Comparison of ENCODE assay signal across 18 cellular contexts in the genomic region with DNA sequence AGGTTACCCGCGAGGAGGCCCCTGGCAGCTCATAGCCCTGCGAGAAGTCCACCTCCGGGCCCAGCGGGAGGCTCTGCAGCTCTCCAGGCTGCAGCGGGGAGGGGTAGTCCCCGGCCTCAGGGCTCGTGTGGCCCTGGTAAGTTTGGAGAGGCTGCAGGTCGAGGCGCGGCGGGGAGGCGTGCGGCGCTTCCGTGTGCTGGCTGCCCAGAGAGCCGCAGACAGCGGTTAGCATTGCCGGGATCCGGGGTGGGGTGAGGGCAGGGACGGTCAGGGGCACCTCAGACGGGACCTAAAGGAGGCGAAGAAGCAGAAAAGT. TPM values are rescaled to one million over a fixed set of nuclear protein-coding genes. Genes with fewer than 3 reads are reported as not detected.
A peak's percentile ranks its signal among the peaks of the same experiment; 100 is the strongest.
DNase-seq lines count a peak whose midpoint lies in the region; ATAC-seq and TF ChIP-seq lines count a peak whose summit lies in the region.
"Had no signal": no experiment of that assay in that cellular context is flagged by ENCODE, and none has a peak within 500 bp of the region (broad histone marks: within the 10 kb centered on the region; RNA-seq: fewer than 3 reads in every experiment).

No MANE protein-coding gene starts in this region.

- no peak overlapping the region for H3K27ac ChIP-seq in endodermal cell (ENCODE audit: low read depth, low read length)
- H3K27ac ChIP-seq: A549, HL-60, Peyer's patch had no signal

- H3K36me3 Mint-ChIP-seq in endodermal cell (ENCODE audit: low read depth) (no peaks in the 10 kb centered on the region), progenitor cell of endocrine pancreas (ENCODE audit: insufficient read depth) (no peaks in the 10 kb centered on the region)

- H3K9ac ChIP-seq in endodermal cell (ENCODE audit: extremely low read depth, low read length, poor library complexity, severe bottlenecking) = no peak overlapping the region

- H3K4me1 ChIP-seq in endodermal cell (ENCODE audit: control insufficient read depth, insufficient read depth, low read length) = peaks cover 7% of the 10 kb centered on the region

- H3K4me3 ChIP-seq in H7 (ENCODE audit: insufficient read depth, low read depth, low read length) (peak overlapping the region; percentile 43), endodermal cell (ENCODE audit: low read length) (no peak overlapping the region)
- H3K4me3 ChIP-seq: A549, Peyer's patch had no signal

- H3K4me3 Mint-ChIP-seq in endodermal cell (peak overlapping the region; percentile 43), progenitor cell of endocrine pancreas (ENCODE audit: low read depth) (peak overlapping the region; percentile 29)

- H3K36me3 ChIP-seq in H7 (replicated peaks; ENCODE audit: control insufficient read depth, insufficient read depth, low read length) (no peaks in the 10 kb centered on the region), endodermal cell (ENCODE audit: control insufficient read depth, insufficient read depth, low read length) (no peaks in the 10 kb centered on the region)

- H3K9me3 ChIP-seq in endodermal cell (ENCODE audit: control insufficient read depth, low read length) = no peaks in the 10 kb centered on the region
- H3K9me3 ChIP-seq: A549, Peyer's patch had no signal

- H3K27ac Mint-ChIP-seq in endodermal cell (no peak overlapping the region), progenitor cell of endocrine pancreas (no peak overlapping the region)

- H3K9me3 Mint-ChIP-seq in endodermal cell = no peaks in the 10 kb centered on the region
- no peaks in the 10 kb centered on the region for H3K9me3 Mint-ChIP-seq in progenitor cell of endocrine pancreas (ENCODE audit: low read depth)

- no peak for ATAC-seq in GM19023 (IDR thresholded peaks at IDR 0.05; ENCODE audit: unreplicated experiment)
- ATAC-seq: A549, Right ventricle myocardium inferior had no signal

- DNase-seq in H7 (peak; percentile 79), endodermal cell (no peak), islet precursor cell (peak; percentile 80), progenitor cell of endocrine pancreas (ENCODE audit: low spot score, unreplicated experiment) (no peak), middle frontal gyrus (ENCODE audit: extremely low spot score, low spot score) (no peak), NCI-H1048 (lab: John Stamatoyannopoulos, UW) (no peak)
- no peak for DNase-seq in stimulated activated CD4-positive, alpha-beta T cell treated with anti-CD3 and anti-CD28 coated beads, Interleukin-4, amount 100 ng/mL, for 24 hours
- DNase-seq: C1 segment of cervical spinal cord, DMS153, KG1, NCI-H1436 treated with DMSO at 0.1 percent for 48 hours, NCI-H2081, NCI-H524, Peyer's patch had no signal

- TF ChIP-seq CTCF in endodermal cell (conservative IDR thresholded peaks at IDR 0.05) (no peak), progenitor cell of endocrine pancreas (IDR thresholded peaks at IDR 0.05; ENCODE audit: unreplicated experiment) (no peak)

- H3K4me1 Mint-ChIP-seq in endodermal cell (peaks cover 13% of the 10 kb centered on the region), progenitor cell of endocrine pancreas (ENCODE audit: low read depth) (peaks cover 13% of the 10 kb centered on the region)

- H3K27me3 ChIP-seq in H7 (ENCODE audit: control insufficient read depth, insufficient read depth, low read length) = peaks cover 88% of the 10 kb centered on the region
- peaks cover 79% of the 10 kb centered on the region for H3K27me3 ChIP-seq in endodermal cell (ENCODE audit: control insufficient read depth, insufficient read depth, low read length, poor library complexity, severe bottlenecking)

- 40 to 53% methylated on average over 7 to 23 of the region's 23 CpGs for WGBS in endodermal cell (ENCODE audit: insufficient coverage in 1 of 2, insufficient read length in 1 of 2), 2 experiments

- H3K27me3 Mint-ChIP-seq in endodermal cell (ENCODE audit: insufficient read depth) (peaks cover 89% of the 10 kb centered on the region), progenitor cell of endocrine pancreas (peaks cover 74% of the 10 kb centered on the region)

RNA-seq across cellular contexts. Expression of a gene that starts 2.8 kb away (rescaled TPM):
- total RNA-seq in H7 (2014; rRNA removed; shearing (Covaris generic)) = 0.07 and 0.10 TPM in 2 replicates
- total RNA-seq in endodermal cell (1 to 10 TPM; 3.1 to 3.7 TPM), progenitor cell of endocrine pancreas (0.74 and 1.1 TPM in 2 replicates)
- 2.6 TPM for polyA plus RNA-seq in endodermal cell (2013, experiment 1 of 2)
- polyA plus RNA-seq in endodermal cell (2013, experiment 2 of 2) = 2.6 TPM

RNA-seq across cellular contexts. Expression of a gene that starts 7.1 kb away (rescaled TPM):
- 35.5 and 48.6 TPM in 2 replicates for total RNA-seq in H7 (2014; rRNA removed; shearing (Covaris generic))
- 10 to 100 TPM; 54.5 to 71.9 TPM for total RNA-seq in endodermal cell
- 50.1 TPM for polyA plus RNA-seq in endodermal cell (2013, experiment 1 of 2)
- polyA plus RNA-seq in endodermal cell (2013, experiment 2 of 2) = 44.5 TPM
- 58.6 and 59.0 TPM in 2 replicates for total RNA-seq in progenitor cell of endocrine pancreas

RNA-seq across cellular contexts. Expression of a gene that starts 16.7 kb away (rescaled TPM):
- total RNA-seq in H7 (2014; rRNA removed; shearing (Covaris generic)) = 0.21 and 0.30 TPM in 2 replicates
- under 1 TPM; 0.73 to 0.82 TPM for total RNA-seq in endodermal cell
- 1.2 TPM for polyA plus RNA-seq in endodermal cell (2013, experiment 1 of 2)
- 1.5 TPM for polyA plus RNA-seq in endodermal cell (2013, experiment 2 of 2)
- 1.3 and 1.7 TPM in 2 replicates for total RNA-seq in progenitor cell of endocrine pancreas

RNA-seq across cellular contexts. Expression of a gene that starts 16.8 kb away (rescaled TPM):
- 138 and 156 TPM in 2 replicates for total RNA-seq in H7 (2014; rRNA removed; shearing (Covaris generic))
- 10 to 100 TPM; 56.3 to 65.3 TPM for total RNA-seq in endodermal cell
- 85.0 TPM for polyA plus RNA-seq in endodermal cell (2013, experiment 1 of 2)
- polyA plus RNA-seq in endodermal cell (2013, experiment 2 of 2) = 67.6 TPM
- 41.1 and 44.1 TPM in 2 replicates for total RNA-seq in progenitor cell of endocrine pancreas

RNA-seq across cellular contexts. Expression of a gene that starts 26.6 kb away (rescaled TPM):
- 11.3 and 21.8 TPM in 2 replicates for total RNA-seq in H7 (2014; rRNA removed; shearing (Covaris generic))
- total RNA-seq in endodermal cell (10 to 100 TPM; 11.4 to 15.5 TPM), progenitor cell of endocrine pancreas (20.5 and 26.2 TPM in 2 replicates)
- polyA plus RNA-seq in endodermal cell (2013, experiment 1 of 2) = 15.6 TPM
- 11.0 TPM for polyA plus RNA-seq in endodermal cell (2013, experiment 2 of 2)

Comparison
In these comparisons a context has a peak if more than half of its experiments do, and no peak if none do; other contexts are left out.
1. DNase-seq: peak in H7 (single experiment) and islet precursor cell (single experiment); none in endodermal cell (single experiment), progenitor cell of endocrine pancreas (single experiment), middle frontal gyrus (single experiment), NCI-H1048 (single experiment) and stimulated activated CD4-positive, alpha-beta T cell treated with anti-CD3 and anti-CD28 coated beads, Interleukin-4, amount 100 ng/mL, for 24 hours (single experiment).